ENCODE assay signal across 8 cellular contexts in genomic region chr21:26844258-26845065, GRCh38. TPM values are rescaled to one million over a fixed set of nuclear protein-coding genes. Genes with fewer than 3 reads are reported as not detected.
A peak's percentile ranks its signal among the peaks of the same experiment; 100 is the strongest.
DNase-seq lines count a peak whose midpoint lies in the region; ATAC-seq and TF ChIP-seq lines count a peak whose summit lies in the region.

No MANE protein-coding gene starts in this region.

- intact Hi-C loops in A673 (cut with micrococcal nuclease; ENCODE audit: unreplicated experiment) = loop anchor here (2.0 to 10.0 kb wide), 3 partner anchors 76 to 1240 kb away; partner anchors contain the start of gene MRPL39

- peak overlapping the region; percentile 67 for H3K4me3 Mint-ChIP-seq in activated CD4-positive, alpha-beta memory T cell treated with anti-CD3 and anti-CD28 coated beads, Interleukin-2, amount 10 ng/mL, durations not matched to agents 7 days and 5 days
- peak overlapping the region; percentile 83 for H3K4me3 Mint-ChIP-seq in natural killer cell treated with Interleukin-12 subunit alpha and Interleukin-12 subunit beta and Interleukin-15 and Interleukin-18, amount 100 ng/mL, for 72 hours

- peak; percentile 35; the same call in 1 of the 2 replicates for TF ChIP-seq CTCF in A673 (conservative IDR thresholded peaks at IDR 0.05; ENCODE audit: low read depth, low read length)
- TF ChIP-seq CTCF in foreskin keratinocyte (conservative IDR thresholded peaks at IDR 0.05) = no peak

- H3K36me3 ChIP-seq in A673 (ENCODE audit: insufficient read depth, low read length, poor library complexity, severe bottlenecking) = peaks cover 26% of the 10 kb centered on the region

- CTCF ChIA-PET in A673 (lab: Charles Lee) = interaction anchor here (0.6 kb wide), 1 partner anchor 49 kb away, joined by 3 read pairs; no protein-coding TSS in a partner anchor
- CTCF ChIA-PET in activated CD4-positive, alpha-beta memory T cell treated with anti-CD3 and anti-CD28 coated beads, Interleukin-2, amount 10 ng/mL, durations not matched to agents 7 days and 5 days (lab: Charles Lee) = interaction anchor here (0.6 kb wide), 1 partner anchor 1156 kb away, joined by 4 read pairs; no protein-coding TSS in a partner anchor

- H3K4me1 Mint-ChIP-seq in activated CD4-positive, alpha-beta memory T cell treated with anti-CD3 and anti-CD28 coated beads, Interleukin-2, amount 10 ng/mL, durations not matched to agents 7 days and 5 days = peaks cover 38% of the 10 kb centered on the region
- H3K4me1 Mint-ChIP-seq in natural killer cell treated with Interleukin-12 subunit alpha and Interleukin-12 subunit beta and Interleukin-15 and Interleukin-18, amount 100 ng/mL, for 72 hours (ENCODE audit: low read depth in 2 of 2) = peaks cover 47 to 50% of the 10 kb centered on the region in 2 donors

- H3K4me3 ChIP-seq in A673 (ENCODE audit: low read depth, low read length, poor library complexity, severe bottlenecking) = peak overlapping the region; percentile 69

- H3K9me3 Mint-ChIP-seq in activated CD4-positive, alpha-beta memory T cell treated with anti-CD3 and anti-CD28 coated beads, Interleukin-2, amount 10 ng/mL, durations not matched to agents 7 days and 5 days = no peaks in the 10 kb centered on the region
- H3K9me3 Mint-ChIP-seq in natural killer cell treated with Interleukin-12 subunit alpha and Interleukin-12 subunit beta and Interleukin-15 and Interleukin-18, amount 100 ng/mL, for 72 hours = no peaks in the 10 kb centered on the region

- no peaks in the 10 kb centered on the region for H3K27me3 ChIP-seq in A673 (replicated peaks; ENCODE audit: insufficient read depth, low read depth, low read length, poor library complexity)
- no peaks in the 10 kb centered on the region for H3K27me3 ChIP-seq in foreskin keratinocyte

- H3K27me3 Mint-ChIP-seq in activated CD4-positive, alpha-beta memory T cell treated with anti-CD3 and anti-CD28 coated beads, Interleukin-2, amount 10 ng/mL, durations not matched to agents 7 days and 5 days = peaks cover 70% of the 10 kb centered on the region
- peaks cover 16 to 21% of the 10 kb centered on the region in 2 donors for H3K27me3 Mint-ChIP-seq in natural killer cell treated with Interleukin-12 subunit alpha and Interleukin-12 subunit beta and Interleukin-15 and Interleukin-18, amount 100 ng/mL, for 72 hours

- peaks cover 23% of the 10 kb centered on the region for H3K4me1 ChIP-seq in A673 (ENCODE audit: insufficient read depth, low read length, poor library complexity, severe bottlenecking)
- peaks cover 4% of the 10 kb centered on the region for H3K4me1 ChIP-seq in foreskin keratinocyte

- peaks cover 4% of the 10 kb centered on the region for H3K36me3 Mint-ChIP-seq in activated CD4-positive, alpha-beta memory T cell treated with anti-CD3 and anti-CD28 coated beads, Interleukin-2, amount 10 ng/mL, durations not matched to agents 7 days and 5 days (ENCODE audit: low read depth)
- peaks cover 33% of the 10 kb centered on the region for H3K36me3 Mint-ChIP-seq in natural killer cell treated with Interleukin-12 subunit alpha and Interleukin-12 subunit beta and Interleukin-15 and Interleukin-18, amount 100 ng/mL, for 72 hours

- no peaks in the 10 kb centered on the region for H3K9me3 ChIP-seq in A673 (ENCODE audit: low read depth, low read length, poor library complexity, severe bottlenecking)

- ATAC-seq in foreskin keratinocyte (peak; percentile 2), HG02759 (IDR thresholded peaks at IDR 0.05; ENCODE audit: unreplicated experiment) (no peak), HG02852 (IDR thresholded peaks at IDR 0.05; ENCODE audit: unreplicated experiment) (no peak)
- ATAC-seq in natural killer cell treated with Interleukin-12 subunit alpha and Interleukin-12 subunit beta and Interleukin-15 and Interleukin-18, amount 100 ng/mL, for 72 hours = peak; percentile 15 to 54

- POLR2A ChIA-PET in A673 (lab: Charles Lee; ENCODE audit: low non-redundant PET) = no interaction called here
- POLR2A ChIA-PET in activated CD4-positive, alpha-beta memory T cell treated with anti-CD3 and anti-CD28 coated beads, Interleukin-2, amount 10 ng/mL, durations not matched to agents 7 days and 5 days (lab: Charles Lee) = interaction anchor here (1.4 kb wide), 1 partner anchor 12 kb away, joined by 3 read pairs; no protein-coding TSS in a partner anchor

- H3K27ac Mint-ChIP-seq in activated CD4-positive, alpha-beta memory T cell treated with anti-CD3 and anti-CD28 coated beads, Interleukin-2, amount 10 ng/mL, durations not matched to agents 7 days and 5 days = peak overlapping the region; percentile 61
- H3K27ac Mint-ChIP-seq in natural killer cell treated with Interleukin-12 subunit alpha and Interleukin-12 subunit beta and Interleukin-15 and Interleukin-18, amount 100 ng/mL, for 72 hours = peak overlapping the region in 1 of 2 donors; percentile 87

- DNase-seq in A673 (ENCODE audit: low spot score) = peak; percentile 54
- DNase-seq in HCEC 1CT = peak; percentile 59
- DNase-seq in activated CD4-positive, alpha-beta memory T cell treated with anti-CD3 and anti-CD28 coated beads, Interleukin-2, amount 10 ng/mL, durations not matched to agents 7 days and 5 days = no peak
- no peak for DNase-seq in foreskin keratinocyte
- no peak for DNase-seq in natural killer cell treated with Interleukin-12 subunit alpha and Interleukin-12 subunit beta and Interleukin-15 and Interleukin-18, amount 100 ng/mL, for 72 hours (ENCODE audit: low spot score)
- no peak for DNase-seq in NCI-H345 (lab: John Stamatoyannopoulos, UW)

- peak overlapping the region; percentile 90 for H3K27ac ChIP-seq in A673 (ENCODE audit: low read depth, low read length, poor library complexity, severe bottlenecking)
- H3K27ac ChIP-seq in foreskin keratinocyte = peak overlapping the region; percentile 51

- no TSS peak for BruUV-seq in A673 (replicated peaks; lab: Mats Ljungman, UMichigan)

RNA-seq across cellular contexts. Expression of gene ADAMTS1, which starts 0.7 kb away (rescaled TPM):
- total RNA-seq in A673 (2021) (14.0 and 17.9 TPM in 2 replicates), foreskin keratinocyte (69.7 and 71.7 TPM in 2 replicates)
- 1 to 10 TPM; 1.2 to 1.4 TPM for total RNA-seq in activated CD4-positive, alpha-beta memory T cell treated with anti-CD3 and anti-CD28 coated beads, Interleukin-2, amount 10 ng/mL, durations not matched to agents 7 days and 5 days
- polyA plus RNA-seq in foreskin keratinocyte = 12.8 and 16.9 TPM in 2 replicates
- 10 to 100 TPM; 24.4 to 35.2 TPM for total RNA-seq in natural killer cell treated with Interleukin-12 subunit alpha and Interleukin-12 subunit beta and Interleukin-15 and Interleukin-18, amount 100 ng/mL, for 72 hours

Comparison
In these comparisons a context has a peak if more than half of its experiments do, and no peak if none do; other contexts are left out.
1. DNase-seq: peak in A673 (single experiment) and HCEC 1CT (single experiment); none in activated CD4-positive, alpha-beta memory T cell treated with anti-CD3 and anti-CD28 coated beads, Interleukin-2, amount 10 ng/mL, durations not matched to agents 7 days and 5 days (single experiment), foreskin keratinocyte (0 of 2), natural killer cell treated with Interleukin-12 subunit alpha and Interleukin-12 subunit beta and Interleukin-15 and Interleukin-18, amount 100 ng/mL, for 72 hours (single experiment) and NCI-H345 (single experiment).
2. ATAC-seq: peak in foreskin keratinocyte (single experiment) and natural killer cell treated with Interleukin-12 subunit alpha and Interleukin-12 subunit beta and Interleukin-15 and Interleukin-18, amount 100 ng/mL, for 72 hours (2 of 2); none in HG02759 (single experiment) and HG02852 (single experiment).